Comparison of ENCODE assay signal across 1 cellular context in genomic region chr1:172477741-172478140, GRCh38.
TF ChIP-seq lines count a peak whose summit lies in the region.

No MANE protein-coding gene starts in this region.

TF ChIP-seq in HCT116, 20 proteins besides CTCF, POLR2A, EP300 and RAD21:
- TF ChIP-seq REST (IDR thresholded peaks at IDR 0.05; ENCODE audit: low read depth) (no peak), FOSL1 (IDR thresholded peaks at IDR 0.05; ENCODE audit: low read depth) (no peak), CEBPB (IDR thresholded peaks at IDR 0.05; ENCODE audit: low read depth) (no peak), JUND (IDR thresholded peaks at IDR 0.05) (no peak), SP1 (IDR thresholded peaks at IDR 0.05; ENCODE audit: low read depth) (no peak), TCF7L2 (IDR thresholded peaks at IDR 0.05; ENCODE audit: borderline replicate concordance, extremely low read depth, insufficient read depth, insufficient read length) (no peak), MAX (IDR thresholded peaks at IDR 0.05) (no peak), POLR2AphosphoS5 (IDR thresholded peaks at IDR 0.05; ENCODE audit: low read depth, low read length) (no peak)
- TF ChIP-seq, protein P1, sequence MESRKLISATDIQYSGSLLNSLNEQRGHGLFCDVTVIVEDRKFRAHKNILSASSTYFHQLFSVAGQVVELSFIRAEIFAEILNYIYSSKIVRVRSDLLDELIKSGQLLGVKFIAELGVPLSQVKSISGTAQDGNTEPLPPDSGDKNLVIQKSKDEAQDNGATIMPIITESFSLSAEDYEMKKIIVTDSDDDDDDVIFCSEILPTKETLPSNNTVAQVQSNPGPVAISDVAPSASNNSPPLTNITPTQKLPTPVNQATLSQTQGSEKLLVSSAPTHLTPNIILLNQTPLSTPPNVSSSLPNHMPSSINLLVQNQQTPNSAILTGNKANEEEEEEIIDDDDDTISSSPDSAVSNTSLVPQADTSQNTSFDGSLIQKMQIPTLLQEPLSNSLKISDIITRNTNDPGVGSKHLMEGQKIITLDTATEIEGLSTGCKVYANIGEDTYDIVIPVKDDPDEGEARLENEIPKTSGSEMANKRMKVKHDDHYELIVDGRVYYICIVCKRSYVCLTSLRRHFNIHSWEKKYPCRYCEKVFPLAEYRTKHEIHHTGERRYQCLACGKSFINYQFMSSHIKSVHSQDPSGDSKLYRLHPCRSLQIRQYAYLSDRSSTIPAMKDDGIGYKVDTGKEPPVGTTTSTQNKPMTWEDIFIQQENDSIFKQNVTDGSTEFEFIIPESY (IDR thresholded peaks at IDR 0.05; ENCODE audit: extremely low read depth, insufficient replicate concordance, low read length), result no peak
